Comparison of ENCODE assay signal across 8 cellular contexts in genomic region chr17:66673668-66674276, GRCh38.
DNase-seq lines count a peak whose midpoint lies in the region; ATAC-seq and TF ChIP-seq lines count a peak whose summit lies in the region.

No MANE protein-coding gene starts in this region.

- TF ChIP-seq EP300 in ovary (IDR thresholded peaks at IDR 0.05) = no peak

- H3K4me1 Mint-ChIP-seq in activated naive CD8-positive, alpha-beta T cell treated with anti-CD3 and anti-CD28 coated beads, Interleukin-2, amount 10 ng/mL, durations not matched to agents 7 days and 5 days = peaks cover 22% of the 10 kb centered on the region

- intact Hi-C loops in ovary (cut with DNase I) = loop anchor here in 2 of 4 donors (2.0 to 5.0 kb wide), 2 partner anchors 416 to 419 kb away; no protein-coding TSS in a partner anchor

- no peak overlapping the region for H3K4me3 ChIP-seq in ovary

- H3K36me3 Mint-ChIP-seq in activated naive CD8-positive, alpha-beta T cell treated with anti-CD3 and anti-CD28 coated beads, Interleukin-2, amount 10 ng/mL, durations not matched to agents 7 days and 5 days = peaks cover 28% of the 10 kb centered on the region

- H3K4me1 ChIP-seq in ovary (ENCODE audit: insufficient read depth) = no peaks in the 10 kb centered on the region

- peak; percentile 74 for ATAC-seq in activated naive CD8-positive, alpha-beta T cell treated with anti-CD3 and anti-CD28 coated beads, Interleukin-2, amount 10 ng/mL, durations not matched to agents 7 days and 5 days (ENCODE audit: low read depth)
- ATAC-seq in HG02610 (IDR thresholded peaks at IDR 0.05; ENCODE audit: unreplicated experiment) (no peak), GM18870 (IDR thresholded peaks at IDR 0.05; ENCODE audit: unreplicated experiment) (no peak)

- 12 to 17% (median 17%) methylated on average over 8 of the region's 8 CpGs for WGBS in ovary, 3 donors

- H3K27me3 ChIP-seq in ovary = no peaks in the 10 kb centered on the region

- H3K36me3 ChIP-seq in ovary = no peaks in the 10 kb centered on the region

- peak in 9 of 14 donors; percentile 23 to 44 (median 30) for DNase-seq in C1 segment of cervical spinal cord (lab: John Stamatoyannopoulos, UW)
- DNase-seq in HCEC 1CT = peak; percentile 74
- peak; percentile 60 for DNase-seq in RPMI7951 (ENCODE audit: low read depth)
- DNase-seq in activated naive CD8-positive, alpha-beta T cell treated with anti-CD3 and anti-CD28 coated beads, Interleukin-2, amount 10 ng/mL, durations not matched to agents 7 days and 5 days = no peak
- peak; percentile 64 for DNase-seq in glomerular visceral epithelial cell (ENCODE audit: extremely low spot score)
- DNase-seq in ovary = peak; percentile 44 to 54 (median 49)

- no peak for TF ChIP-seq POLR2A in ovary (IDR thresholded peaks at IDR 0.05)

- no peak overlapping the region for H3K27ac ChIP-seq in ovary

- TF ChIP-seq CTCF in ovary (IDR thresholded peaks at IDR 0.05) = peak; percentile 45 to 79 (median 69)

- H3K9me3 ChIP-seq in ovary = no peaks in the 10 kb centered on the region

- peak overlapping the region; percentile 37 for H3K27ac Mint-ChIP-seq in activated naive CD8-positive, alpha-beta T cell treated with anti-CD3 and anti-CD28 coated beads, Interleukin-2, amount 10 ng/mL, durations not matched to agents 7 days and 5 days

- peak overlapping the region; percentile 28 for H3K4me3 Mint-ChIP-seq in activated naive CD8-positive, alpha-beta T cell treated with anti-CD3 and anti-CD28 coated beads, Interleukin-2, amount 10 ng/mL, durations not matched to agents 7 days and 5 days

- POLR2A ChIA-PET in activated naive CD8-positive, alpha-beta T cell treated with anti-CD3 and anti-CD28 coated beads, Interleukin-2, amount 10 ng/mL, durations not matched to agents 7 days and 5 days (lab: Charles Lee) = no interaction called here

- H3K27me3 Mint-ChIP-seq in activated naive CD8-positive, alpha-beta T cell treated with anti-CD3 and anti-CD28 coated beads, Interleukin-2, amount 10 ng/mL, durations not matched to agents 7 days and 5 days = no peaks in the 10 kb centered on the region

- peaks cover 4% of the 10 kb centered on the region for H3K9me3 Mint-ChIP-seq in activated naive CD8-positive, alpha-beta T cell treated with anti-CD3 and anti-CD28 coated beads, Interleukin-2, amount 10 ng/mL, durations not matched to agents 7 days and 5 days
